In genomic region chr2:237500681-237501424, GRCh38 we compare ENCODE assay signal across 10 cellular contexts. TPM values are rescaled to one million over a fixed set of nuclear protein-coding genes. Genes with fewer than 3 reads are reported as not detected.
DNase-seq lines count a peak whose midpoint lies in the region; ATAC-seq and TF ChIP-seq lines count a peak whose summit lies in the region.
"Had no signal": no experiment of that assay in that cellular context is flagged by ENCODE, and none has a peak within 500 bp of the region (broad histone marks: within the 10 kb centered on the region; RNA-seq: fewer than 3 reads in every experiment).

No MANE protein-coding gene starts in this region.

- CTCF ChIA-PET in Panc1 (lab: Charles Lee) (interaction anchor here (2.2 kb wide), 1 partner anchor 12 kb away, joined by 8 read pairs; no protein-coding TSS in a partner anchor), HEK293T (lab: Yijun Ruan, JAX) (interaction anchor here (0.6 kb wide), 1 partner anchor 325 kb away, joined by 3 read pairs; no protein-coding TSS in a partner anchor)

- in situ Hi-C loops in Panc1 (cut with HindIII; ENCODE audit: low pct_unique_long_range_greater_than_20kb, low sequenced_read_pairs), result no loop called here

- ATAC-seq in Panc1 (peak; percentile 92), esophagus mucosa (peak; percentile 59), GM18505 (IDR thresholded peaks at IDR 0.05; ENCODE audit: unreplicated experiment) (no peak), GM21717 (IDR thresholded peaks at IDR 0.05; ENCODE audit: unreplicated experiment) (no peak)

- TF ChIP-seq POLR2A in GM18505 (IDR thresholded peaks at IDR 0.05; ENCODE audit: borderline replicate concordance, extremely low read depth, insufficient read depth, insufficient read length), result no peak

- H3K4me1 ChIP-seq in Panc1 (ENCODE audit: control insufficient read depth, insufficient read depth, low read length), result peaks cover 30% of the 10 kb centered on the region

- intact Hi-C loops in Panc1 (cut with micrococcal nuclease; ENCODE audit: unreplicated experiment), result no loop called here

- H3K4me3 ChIP-seq in Panc1 (ENCODE audit: low read depth in 2 of 2, low read length in 2 of 2), result peak overlapping the region in 1 of 2 experiments; percentile 30; a peak in 2 of 4 replicates
- peak overlapping the region; percentile 8 for H3K4me3 ChIP-seq in retinal pigment epithelial cell (ENCODE audit: low read length)

- POLR2A ChIA-PET in Panc1 (lab: Charles Lee), result interaction anchor here (0.6 kb wide), 1 partner anchor 90 kb away, joined by 4 read pairs; no protein-coding TSS in a partner anchor
- POLR2A ChIA-PET in HEK293T (lab: Yijun Ruan, JAX), result no interaction called here

- no peaks in the 10 kb centered on the region for H3K27me3 ChIP-seq in Panc1 (ENCODE audit: control insufficient read depth, insufficient read depth, low read length)

- no peaks in the 10 kb centered on the region for H3K36me3 ChIP-seq in Panc1 (ENCODE audit: control insufficient read depth, insufficient read depth, low read length)

- peak; percentile 99 for DNase-seq in GM04504 (ENCODE audit: low read depth)
- peak; percentile 94 for DNase-seq in Panc1 (ENCODE audit: low read depth, low spot score)
- DNase-seq in retinal pigment epithelial cell (ENCODE audit: low read depth), result peak; percentile 73
- no peak for DNase-seq in HEK293T (ENCODE audit: extremely low spot score)
- DNase-seq in activated T-cell treated with anti-CD3 and anti-CD28 coated beads, Interleukin-2, amount 50 U/mL, for 48 hours, result no peak
- DNase-seq: activated T-cell treated with anti-CD3 and anti-CD28 coated beads, Interleukin-2, amount 50 U/mL, for 24 hours; NCI-H2081 treated with DMSO at 0.1 percent for 48 hours had no signal

- no peak for TF ChIP-seq CTCF in Panc1 (IDR thresholded peaks at IDR 0.05)
- no peak for TF ChIP-seq CTCF in retinal pigment epithelial cell (conservative IDR thresholded peaks at IDR 0.05; ENCODE audit: low read depth, low read length)

- peak overlapping the region; percentile 67 for H3K27ac ChIP-seq in Panc1 (ENCODE audit: low read length)

- BruUV-seq in Panc1 (replicated peaks; lab: Mats Ljungman, UMichigan), result no TSS peak

- H3K9me3 ChIP-seq in Panc1 (ENCODE audit: control insufficient read depth, insufficient read depth, low read depth, low read length), result no peaks in the 10 kb centered on the region

TF ChIP-seq in HEK293T, 16 proteins besides CTCF, POLR2A, EP300 and RAD21:
- no peak for TF ChIP-seq SUZ12 (IDR thresholded peaks at IDR 0.05)
- no peak for TF ChIP-seq PKNOX1 (IDR thresholded peaks at IDR 0.05)
- TF ChIP-seq FOXA1 (IDR thresholded peaks at IDR 0.05), result no peak
- no peak for TF ChIP-seq TARDBP (IDR thresholded peaks at IDR 0.05)
- TF ChIP-seq L3MBTL2 (conservative IDR thresholded peaks at IDR 0.05), result no peak
- TF ChIP-seq CTBP1 (IDR thresholded peaks at IDR 0.05; ENCODE audit: borderline replicate concordance), result no peak
- TF ChIP-seq ZNF384 (IDR thresholded peaks at IDR 0.05), result no peak
- TF ChIP-seq NFRKB (IDR thresholded peaks at IDR 0.05), result no peak
- TF ChIP-seq FOXM1 (IDR thresholded peaks at IDR 0.05; ENCODE audit: borderline replicate concordance), result no peak
- no peak for TF ChIP-seq SP1 (IDR thresholded peaks at IDR 0.05)
- no peak for TF ChIP-seq FOXK2 (IDR thresholded peaks at IDR 0.05)
- TF ChIP-seq ELF4 (IDR thresholded peaks at IDR 0.05), result no peak
- TF ChIP-seq LEF1 (IDR thresholded peaks at IDR 0.05; ENCODE audit: borderline replicate concordance), result no peak
- TF ChIP-seq HDGF (IDR thresholded peaks at IDR 0.05; ENCODE audit: borderline replicate concordance), result no peak
- no peak for TF ChIP-seq ARNT (IDR thresholded peaks at IDR 0.05)
- TF ChIP-seq BHLHE40 (IDR thresholded peaks at IDR 0.05; ENCODE audit: borderline replicate concordance), result no peak
TF ChIP-seq in HEK293T: peak in this region for 0.

RNA-seq across cellular contexts. Expression of gene MLPH, which starts 13.8 kb away (rescaled TPM):
- 60.2 TPM for total RNA-seq in Panc1 (2021; ENCODE audit: unreplicated experiment)
- polyA plus RNA-seq in Panc1 (2012; ENCODE audit: insufficient read length), result 42.9 TPM
- 5.3 TPM for total RNA-seq in esophagus mucosa

Comparison
In these comparisons a context has a peak if more than half of its experiments do, and no peak if none do; other contexts are left out.
1. DNase-seq: peak in GM04504 (single experiment), Panc1 (single experiment) and retinal pigment epithelial cell (single experiment); none in HEK293T (single experiment) and activated T-cell treated with anti-CD3 and anti-CD28 coated beads, Interleukin-2, amount 50 U/mL, for 48 hours (0 of 2).
2. ATAC-seq: peak in Panc1 (single experiment) and esophagus mucosa (single experiment); none in GM18505 (single experiment) and GM21717 (single experiment).